Comparison of ENCODE assay signal across 1 cellular context in the genomic region with DNA sequence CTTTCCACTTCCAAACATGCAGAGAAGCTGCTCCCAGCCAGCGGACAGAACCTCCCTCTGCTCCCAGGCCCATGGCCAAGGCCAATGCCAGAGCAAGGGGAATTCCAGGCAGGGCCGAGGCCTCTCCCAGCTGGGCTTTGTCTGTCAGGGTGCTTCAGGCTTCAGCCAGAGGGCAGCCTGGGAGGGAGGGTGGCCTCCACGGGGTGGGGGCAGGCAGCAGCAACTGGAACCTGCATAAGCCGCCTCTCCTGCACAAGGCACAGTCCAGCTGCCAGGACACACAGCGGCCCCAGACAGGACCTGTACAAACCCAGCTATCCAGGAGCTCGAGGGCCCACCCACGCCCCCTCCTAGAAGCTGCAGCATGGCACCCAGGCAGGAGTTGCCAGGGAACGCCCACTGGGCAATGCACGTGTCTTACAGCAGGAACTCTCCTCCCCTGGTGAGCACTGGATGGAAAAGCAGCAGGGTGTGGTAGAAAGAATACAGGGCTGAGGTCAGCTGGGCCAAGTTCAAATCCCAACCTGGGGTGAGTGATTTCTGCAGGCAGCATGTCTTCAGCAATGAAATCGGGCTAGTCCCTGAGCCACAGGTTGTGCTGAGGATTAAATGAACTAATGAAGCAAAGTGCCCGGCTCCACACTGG.
TF ChIP-seq lines count a peak whose summit lies in the region.

No MANE protein-coding gene starts in this region.

TF ChIP-seq in H1, 55 proteins besides CTCF, POLR2A, EP300 and RAD21:
- TF ChIP-seq BACH1 (IDR thresholded peaks at IDR 0.05; ENCODE audit: low read length), result no peak
- TF ChIP-seq CEBPB (IDR thresholded peaks at IDR 0.05; ENCODE audit: low read depth, low read length), result no peak
- TF ChIP-seq EGR1 (IDR thresholded peaks at IDR 0.05; ENCODE audit: borderline replicate concordance, low read depth, low read length), result no peak
- TF ChIP-seq GTF2F1 (IDR thresholded peaks at IDR 0.05; ENCODE audit: borderline replicate concordance, low read depth, low read length), result no peak
- no peak for TF ChIP-seq TAF1 (IDR thresholded peaks at IDR 0.05; ENCODE audit: low read depth, low read length)
- no peak for TF ChIP-seq FOSL1 (IDR thresholded peaks at IDR 0.05; ENCODE audit: insufficient read depth, low read depth, low read length)
- TF ChIP-seq ASH2L (IDR thresholded peaks at IDR 0.05; ENCODE audit: low read length), result no peak
- TF ChIP-seq, protein P1, sequence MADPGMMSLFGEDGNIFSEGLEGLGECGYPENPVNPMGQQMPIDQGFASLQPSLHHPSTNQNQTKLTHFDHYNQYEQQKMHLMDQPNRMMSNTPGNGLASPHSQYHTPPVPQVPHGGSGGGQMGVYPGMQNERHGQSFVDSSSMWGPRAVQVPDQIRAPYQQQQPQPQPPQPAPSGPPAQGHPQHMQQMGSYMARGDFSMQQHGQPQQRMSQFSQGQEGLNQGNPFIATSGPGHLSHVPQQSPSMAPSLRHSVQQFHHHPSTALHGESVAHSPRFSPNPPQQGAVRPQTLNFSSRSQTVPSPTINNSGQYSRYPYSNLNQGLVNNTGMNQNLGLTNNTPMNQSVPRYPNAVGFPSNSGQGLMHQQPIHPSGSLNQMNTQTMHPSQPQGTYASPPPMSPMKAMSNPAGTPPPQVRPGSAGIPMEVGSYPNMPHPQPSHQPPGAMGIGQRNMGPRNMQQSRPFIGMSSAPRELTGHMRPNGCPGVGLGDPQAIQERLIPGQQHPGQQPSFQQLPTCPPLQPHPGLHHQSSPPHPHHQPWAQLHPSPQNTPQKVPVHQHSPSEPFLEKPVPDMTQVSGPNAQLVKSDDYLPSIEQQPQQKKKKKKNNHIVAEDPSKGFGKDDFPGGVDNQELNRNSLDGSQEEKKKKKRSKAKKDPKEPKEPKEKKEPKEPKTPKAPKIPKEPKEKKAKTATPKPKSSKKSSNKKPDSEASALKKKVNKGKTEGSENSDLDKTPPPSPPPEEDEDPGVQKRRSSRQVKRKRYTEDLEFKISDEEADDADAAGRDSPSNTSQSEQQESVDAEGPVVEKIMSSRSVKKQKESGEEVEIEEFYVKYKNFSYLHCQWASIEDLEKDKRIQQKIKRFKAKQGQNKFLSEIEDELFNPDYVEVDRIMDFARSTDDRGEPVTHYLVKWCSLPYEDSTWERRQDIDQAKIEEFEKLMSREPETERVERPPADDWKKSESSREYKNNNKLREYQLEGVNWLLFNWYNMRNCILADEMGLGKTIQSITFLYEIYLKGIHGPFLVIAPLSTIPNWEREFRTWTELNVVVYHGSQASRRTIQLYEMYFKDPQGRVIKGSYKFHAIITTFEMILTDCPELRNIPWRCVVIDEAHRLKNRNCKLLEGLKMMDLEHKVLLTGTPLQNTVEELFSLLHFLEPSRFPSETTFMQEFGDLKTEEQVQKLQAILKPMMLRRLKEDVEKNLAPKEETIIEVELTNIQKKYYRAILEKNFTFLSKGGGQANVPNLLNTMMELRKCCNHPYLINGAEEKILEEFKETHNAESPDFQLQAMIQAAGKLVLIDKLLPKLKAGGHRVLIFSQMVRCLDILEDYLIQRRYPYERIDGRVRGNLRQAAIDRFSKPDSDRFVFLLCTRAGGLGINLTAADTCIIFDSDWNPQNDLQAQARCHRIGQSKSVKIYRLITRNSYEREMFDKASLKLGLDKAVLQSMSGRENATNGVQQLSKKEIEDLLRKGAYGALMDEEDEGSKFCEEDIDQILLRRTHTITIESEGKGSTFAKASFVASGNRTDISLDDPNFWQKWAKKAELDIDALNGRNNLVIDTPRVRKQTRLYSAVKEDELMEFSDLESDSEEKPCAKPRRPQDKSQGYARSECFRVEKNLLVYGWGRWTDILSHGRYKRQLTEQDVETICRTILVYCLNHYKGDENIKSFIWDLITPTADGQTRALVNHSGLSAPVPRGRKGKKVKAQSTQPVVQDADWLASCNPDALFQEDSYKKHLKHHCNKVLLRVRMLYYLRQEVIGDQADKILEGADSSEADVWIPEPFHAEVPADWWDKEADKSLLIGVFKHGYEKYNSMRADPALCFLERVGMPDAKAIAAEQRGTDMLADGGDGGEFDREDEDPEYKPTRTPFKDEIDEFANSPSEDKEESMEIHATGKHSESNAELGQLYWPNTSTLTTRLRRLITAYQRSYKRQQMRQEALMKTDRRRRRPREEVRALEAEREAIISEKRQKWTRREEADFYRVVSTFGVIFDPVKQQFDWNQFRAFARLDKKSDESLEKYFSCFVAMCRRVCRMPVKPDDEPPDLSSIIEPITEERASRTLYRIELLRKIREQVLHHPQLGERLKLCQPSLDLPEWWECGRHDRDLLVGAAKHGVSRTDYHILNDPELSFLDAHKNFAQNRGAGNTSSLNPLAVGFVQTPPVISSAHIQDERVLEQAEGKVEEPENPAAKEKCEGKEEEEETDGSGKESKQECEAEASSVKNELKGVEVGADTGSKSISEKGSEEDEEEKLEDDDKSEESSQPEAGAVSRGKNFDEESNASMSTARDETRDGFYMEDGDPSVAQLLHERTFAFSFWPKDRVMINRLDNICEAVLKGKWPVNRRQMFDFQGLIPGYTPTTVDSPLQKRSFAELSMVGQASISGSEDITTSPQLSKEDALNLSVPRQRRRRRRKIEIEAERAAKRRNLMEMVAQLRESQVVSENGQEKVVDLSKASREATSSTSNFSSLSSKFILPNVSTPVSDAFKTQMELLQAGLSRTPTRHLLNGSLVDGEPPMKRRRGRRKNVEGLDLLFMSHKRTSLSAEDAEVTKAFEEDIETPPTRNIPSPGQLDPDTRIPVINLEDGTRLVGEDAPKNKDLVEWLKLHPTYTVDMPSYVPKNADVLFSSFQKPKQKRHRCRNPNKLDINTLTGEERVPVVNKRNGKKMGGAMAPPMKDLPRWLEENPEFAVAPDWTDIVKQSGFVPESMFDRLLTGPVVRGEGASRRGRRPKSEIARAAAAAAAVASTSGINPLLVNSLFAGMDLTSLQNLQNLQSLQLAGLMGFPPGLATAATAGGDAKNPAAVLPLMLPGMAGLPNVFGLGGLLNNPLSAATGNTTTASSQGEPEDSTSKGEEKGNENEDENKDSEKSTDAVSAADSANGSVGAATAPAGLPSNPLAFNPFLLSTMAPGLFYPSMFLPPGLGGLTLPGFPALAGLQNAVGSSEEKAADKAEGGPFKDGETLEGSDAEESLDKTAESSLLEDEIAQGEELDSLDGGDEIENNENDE (IDR thresholded peaks at IDR 0.05; ENCODE audit: insufficient replicate concordance, low read length), result no peak
